Comparison of ENCODE assay signal across 8 cellular contexts in genomic region chr18:79465392-79465991, GRCh38.
DNase-seq lines count a peak whose midpoint lies in the region; ATAC-seq and TF ChIP-seq lines count a peak whose summit lies in the region.

No MANE protein-coding gene starts in this region.

- H3K27me3 ChIP-seq in ovary, result no peaks in the 10 kb centered on the region

- H3K9me3 ChIP-seq in SK-N-MC (ENCODE audit: low read depth, low read length), result no peaks in the 10 kb centered on the region
- no peaks in the 10 kb centered on the region for H3K9me3 ChIP-seq in mucosa of descending colon
- no peaks in the 10 kb centered on the region for H3K9me3 ChIP-seq in ovary

- intact Hi-C loops in mucosa of descending colon (cut with DNase I, micrococcal nuclease), result no loop called here
- intact Hi-C loops in ovary (cut with DNase I), result no loop called here

- TF ChIP-seq CTCF in mucosa of descending colon (IDR thresholded peaks at IDR 0.05) (no peak), ovary (IDR thresholded peaks at IDR 0.05) (no peak)

- H3K27ac ChIP-seq in SK-N-MC, result peak overlapping the region; percentile 58; the same call in 1 of the 2 replicates
- no peak overlapping the region for H3K27ac ChIP-seq in ovary

- WGBS in ovary, 3 donors, result 69 to 79% (median 73%) methylated on average over 26 of the region's 26 CpGs

- TF ChIP-seq POLR2A in ovary (IDR thresholded peaks at IDR 0.05), result no peak

- DNase-seq in SK-N-MC (ENCODE audit: low read depth, low spot score) (no peak), mucosa of descending colon (peak in 1 of 3 donors; percentile 72), GDM1 (lab: John Stamatoyannopoulos, UW) (no peak), ovary (no peak)
- no peak for DNase-seq in effector CD8-positive, alpha-beta T cell (lab: John Stamatoyannopoulos, UW)
- DNase-seq in central memory CD4-positive, alpha-beta T cell, result no peak

- TF ChIP-seq EP300 in ovary (IDR thresholded peaks at IDR 0.05), result no peak

- peak overlapping the region; percentile 7 for H3K4me3 ChIP-seq in SK-N-MC
- H3K4me3 ChIP-seq in mucosa of descending colon, result no peak overlapping the region
- no peak overlapping the region for H3K4me3 ChIP-seq in ovary

- H3K4me1 ChIP-seq in mucosa of descending colon (ENCODE audit: low read depth) (no peaks in the 10 kb centered on the region), ovary (ENCODE audit: insufficient read depth) (no peaks in the 10 kb centered on the region)

- ATAC-seq in GM19023 (IDR thresholded peaks at IDR 0.05; ENCODE audit: unreplicated experiment) (peak; percentile 65), HG02759 (IDR thresholded peaks at IDR 0.05; ENCODE audit: unreplicated experiment) (peak; percentile 65), mucosa of descending colon (peak; percentile 60)

- H3K36me3 ChIP-seq in SK-N-MC (ENCODE audit: insufficient read depth, low read length), result no peaks in the 10 kb centered on the region
- no peaks in the 10 kb centered on the region for H3K36me3 ChIP-seq in mucosa of descending colon (ENCODE audit: low read depth)
- no peaks in the 10 kb centered on the region for H3K36me3 ChIP-seq in ovary

- no peak overlapping the region for H3K9ac ChIP-seq in SK-N-MC (ENCODE audit: insufficient read length)
